16 cellular contexts compared by ENCODE assay signal in the genomic region with DNA sequence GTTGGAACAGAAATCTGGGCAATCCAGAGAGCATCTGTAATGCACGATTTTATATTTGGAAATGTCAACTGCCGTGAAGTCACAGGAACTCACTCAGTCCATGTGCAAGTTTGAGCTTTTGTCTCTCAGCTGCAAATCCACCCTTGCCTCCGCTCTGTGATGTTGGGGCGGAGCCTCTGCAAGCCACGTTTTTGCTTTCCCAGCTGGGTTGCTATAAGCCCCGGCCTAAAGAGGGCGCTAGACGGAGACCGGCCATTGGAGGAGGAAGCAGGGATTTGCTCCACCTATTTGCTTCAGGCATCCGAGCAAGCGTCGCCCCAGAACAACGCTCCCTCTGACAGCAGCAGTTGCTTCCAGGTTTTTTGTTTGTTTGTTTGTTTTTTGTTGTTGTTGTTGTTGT. TPM values are rescaled to one million over a fixed set of nuclear protein-coding genes. Genes with fewer than 3 reads are reported as not detected.
DNase-seq lines count a peak whose midpoint lies in the region; FAIRE-seq and TF ChIP-seq lines count a peak whose summit lies in the region.
"Had no signal": no experiment of that assay in that cellular context is flagged by ENCODE, and none has a peak within 500 bp of the region (broad histone marks: within the 10 kb centered on the region; RNA-seq: fewer than 3 reads in every experiment).

No MANE protein-coding gene starts in this region.

- no peaks in the 10 kb centered on the region for H4K20me1 ChIP-seq in MM.1S (ENCODE audit: insufficient read depth, low read length)
- H4K20me1 ChIP-seq in H1 (replicated peaks in 1 of 2; ENCODE audit: control insufficient read depth in 1 of 2, insufficient read depth in 2 of 2, low read length in 2 of 2) = peaks cover 0 to 2% of the 10 kb centered on the region in 2 experiments
- H4K20me1 ChIP-seq in smooth muscle cell (ENCODE audit: low read depth) = no peaks in the 10 kb centered on the region

- H3K27me3 ChIP-seq in MM.1S (replicated peaks; ENCODE audit: insufficient read depth, low read length) (no peaks in the 10 kb centered on the region), H1 (replicated peaks in 1 of 4; ENCODE audit: control insufficient read depth in 3 of 4, extremely low read depth in 1 of 4, insufficient read depth in 3 of 4, low read length in 3 of 4) (no peaks in the 10 kb centered on the region), smooth muscle cell (ENCODE audit: low read depth) (no peaks in the 10 kb centered on the region), suprapubic skin (no peaks in the 10 kb centered on the region)
- H3K27me3 ChIP-seq: MG63, pancreas, transverse colon had no signal

- no peak overlapping the region for H4K91ac ChIP-seq in H1 (replicated peaks; ENCODE audit: insufficient read length, low read length)

- H3K9ac ChIP-seq in MM.1S (ENCODE audit: low read length) (no peak overlapping the region), H1 (replicated peaks in 1 of 4; ENCODE audit: extremely low read depth in 1 of 4, low read depth in 3 of 4, low read length in 3 of 4) (no peak overlapping the region), smooth muscle cell (ENCODE audit: low read depth) (no peak overlapping the region)

- H3K14ac ChIP-seq in H1 (ENCODE audit: insufficient read length) = no peak overlapping the region

- TF ChIP-seq RAD21 in H1 (IDR thresholded peaks at IDR 0.05 in 1 of 2, conservative IDR thresholded peaks at IDR 0.05 in 1 of 2; ENCODE audit: low read depth in 2 of 2, low read length in 2 of 2) = no peak

- CTCF ChIA-PET in H1 (lab: Charles Lee; ENCODE audit: partially characterized antibody) = interaction anchor here (0.6 to 6.3 kb wide), 10 partner anchors 8 to 220 kb away, joined by 3 to 56 read pairs (median 5); partner anchors contain the start of genes CGB2 and RUVBL2

- no peak overlapping the region for H2BK12ac ChIP-seq in H1 (ENCODE audit: low read depth, low read length)

- H3K79me2 ChIP-seq in MM.1S (ENCODE audit: low read length) (no peaks in the 10 kb centered on the region), H1 (ENCODE audit: control insufficient read depth in 1 of 2, insufficient read depth in 2 of 2, low read length in 2 of 2) (no peaks in the 10 kb centered on the region), smooth muscle cell (ENCODE audit: low read depth) (no peaks in the 10 kb centered on the region)

- no peak overlapping the region for H3K18ac ChIP-seq in H1 (ENCODE audit: extremely low read depth, low read length)

- H3K4me3 Mint-ChIP-seq in activated CD4-positive, alpha-beta T cell treated with anti-CD3 and anti-CD28 coated beads, Interleukin-2, amount 10 ng/mL, durations not matched to agents 24 days and 14 days = no peak overlapping the region
- H3K4me3 Mint-ChIP-seq: dendritic cell treated with granulocyte-macrophage colony-stimulating factor and Interleukin-4, amounts not matched to agents 40 ng/mL and 50 ng/mL, for 4 days had no signal

- TF ChIP-seq POLR2A in H1 (IDR thresholded peaks at IDR 0.05; ENCODE audit: control extremely low read depth in 1 of 2, low read depth in 2 of 2, low read length in 2 of 2) (no peak), suprapubic skin (IDR thresholded peaks at IDR 0.05) (no peak)

- H3K4ac ChIP-seq in H1 (replicated peaks; ENCODE audit: insufficient read length, low read depth, low read length) = no peak overlapping the region

- H3K36me3 ChIP-seq in MM.1S (replicated peaks; ENCODE audit: insufficient read depth, low read length) (no peaks in the 10 kb centered on the region), H1 (ENCODE audit: control insufficient read depth in 2 of 4, insufficient read depth in 4 of 4, low read length in 3 of 4) (no peaks in the 10 kb centered on the region; a peak in 1 of 8 replicates), smooth muscle cell (ENCODE audit: low read depth) (no peaks in the 10 kb centered on the region), suprapubic skin (peaks cover 29% of the 10 kb centered on the region)
- H3K36me3 ChIP-seq: pancreas had no signal

- no peak overlapping the region for H4K8ac ChIP-seq in H1 (ENCODE audit: extremely low read depth, insufficient read depth, low read length)

- H3K79me1 ChIP-seq in H1 (ENCODE audit: low read depth, low read length) = no peaks in the 10 kb centered on the region

- H4K5ac ChIP-seq in H1 (ENCODE audit: insufficient read length, low read depth, low read length) = no peak overlapping the region

- H3K9me2 ChIP-seq in MM.1S (replicated peaks; ENCODE audit: insufficient read depth, low read length) = no peaks in the 10 kb centered on the region

- H3K4me3 ChIP-seq in MM.1S (ENCODE audit: low read length) (no peak overlapping the region), H1 (ENCODE audit: extremely low read depth in 1 of 4, insufficient read depth in 2 of 4, low read depth in 3 of 4, low read length in 4 of 4) (no peak overlapping the region), smooth muscle cell (no peak overlapping the region), suprapubic skin (no peak overlapping the region)
- H3K4me3 ChIP-seq: HAP-1, MG63, pancreas, transverse colon had no signal

- no peak overlapping the region for H3K27ac Mint-ChIP-seq in activated CD4-positive, alpha-beta T cell treated with anti-CD3 and anti-CD28 coated beads, Interleukin-2, amount 10 ng/mL, durations not matched to agents 24 days and 14 days
- H3K27ac Mint-ChIP-seq: dendritic cell treated with granulocyte-macrophage colony-stimulating factor and Interleukin-4, amounts not matched to agents 40 ng/mL and 50 ng/mL, for 4 days had no signal

- peak; percentile 45 for FAIRE-seq in H1 (lab: Jason Lieb, UNC)
- FAIRE-seq: pancreas had no signal

- H3K4me2 ChIP-seq in MM.1S (ENCODE audit: low read depth, low read length) (no peak overlapping the region), H1 (ENCODE audit: insufficient read depth in 1 of 2, low read depth in 2 of 2, low read length in 2 of 2) (no peak overlapping the region), smooth muscle cell (no peak overlapping the region)

- TF ChIP-seq CTCF in MM.1S (IDR thresholded peaks at IDR 0.05; ENCODE audit: low read length) (peak; percentile 10; the same call in 1 of the 2 replicates), H1 (IDR thresholded peaks at IDR 0.05; ENCODE audit: control extremely low read depth in 1 of 3, insufficient read depth in 1 of 3, low read depth in 1 of 3, low read length in 3 of 3) (peak; percentile 55 to 75 (median 57)), smooth muscle cell (IDR thresholded peaks at IDR 0.05; ENCODE audit: borderline replicate concordance, insufficient read depth, poor library complexity, severe bottlenecking) (peak; percentile 24), suprapubic skin (IDR thresholded peaks at IDR 0.05) (no peak)

- H2BK20ac ChIP-seq in H1 (ENCODE audit: low read length) = no peak overlapping the region

- intact Hi-C loops in activated CD4-positive, alpha-beta T cell treated with anti-CD3 and anti-CD28 coated beads, Interleukin-2, amount 10 ng/mL, durations not matched to agents 24 days and 14 days (cut with micrococcal nuclease) = no loop called here

- peaks cover 5% of the 10 kb centered on the region for H3K4me1 Mint-ChIP-seq in activated CD4-positive, alpha-beta T cell treated with anti-CD3 and anti-CD28 coated beads, Interleukin-2, amount 10 ng/mL, durations not matched to agents 24 days and 14 days

- POLR2A ChIA-PET in H1 (lab: Charles Lee; ENCODE audit: partially characterized antibody) = interaction anchor here (0.6 to 1.2 kb wide), 6 partner anchors 8 to 1849 kb away, joined by 3 to 4 read pairs (median 3); no protein-coding TSS in a partner anchor

- no peak overlapping the region for H2AK5ac ChIP-seq in H1 (ENCODE audit: low read depth, low read length)

- H3K56ac ChIP-seq in H1 (replicated peaks; ENCODE audit: insufficient read length, low read depth, low read length) = no peak overlapping the region

- H2BK15ac ChIP-seq in H1 (ENCODE audit: low read length) = no peak overlapping the region

- H3K27ac ChIP-seq in MM.1S (ENCODE audit: low read length) (peak overlapping the region; percentile 87; the same call in 1 of the 2 replicates), H1 (ENCODE audit: low read depth, low read length) (no peak overlapping the region), smooth muscle cell (ENCODE audit: low read depth) (no peak overlapping the region), suprapubic skin (no peak overlapping the region)
- H3K27ac ChIP-seq: pancreas, transverse colon had no signal

- no peaks in the 10 kb centered on the region for H3K9me3 Mint-ChIP-seq in activated CD4-positive, alpha-beta T cell treated with anti-CD3 and anti-CD28 coated beads, Interleukin-2, amount 10 ng/mL, durations not matched to agents 24 days and 14 days
- H3K9me3 Mint-ChIP-seq: dendritic cell treated with granulocyte-macrophage colony-stimulating factor and Interleukin-4, amounts not matched to agents 40 ng/mL and 50 ng/mL, for 4 days had no signal

- H2BK5ac ChIP-seq in H1 (ENCODE audit: low read depth, low read length) = no peak overlapping the region

- peaks cover 21% of the 10 kb centered on the region for H3F3A ChIP-seq in MM.1S (ENCODE audit: insufficient read depth, low read length)
- H3F3A ChIP-seq in smooth muscle cell (ENCODE audit: low read depth) = no peaks in the 10 kb centered on the region

- DNase-seq in activated CD4-positive, alpha-beta T cell treated with anti-CD3 and anti-CD28 coated beads for 48 hours = peak; percentile 41
- no peak for DNase-seq in activated CD4-positive, alpha-beta T cell treated with anti-CD3 and anti-CD28 coated beads, Interleukin-2, amount 10 ng/mL, durations not matched to agents 24 days and 14 days
- no peak for DNase-seq in MM.1S
- peak in 1 of 2 experiments; percentile 72 for DNase-seq in H1 (ENCODE audit: low read depth in 1 of 2, low spot score in 2 of 2)
- no peak for DNase-seq in smooth muscle cell (lab: John Stamatoyannopoulos, UW; ENCODE audit: unreplicated experiment)
- DNase-seq in suprapubic skin (ENCODE audit: low spot score in 2 of 2) = no peak
- no peak for DNase-seq in activated CD4-positive, CD25-positive, alpha-beta regulatory T cell (lab: John Stamatoyannopoulos, UW)
- no peak for DNase-seq in NCI-H2227 treated with DMSO at 0.1 percent for 48 hours (lab: John Stamatoyannopoulos, UW)
- DNase-seq: activated T-cell treated with anti-CD3 and anti-CD28 coated beads, Interleukin-2, amount 50 U/mL, for 48 hours; MG63; NCI-H2107; pancreas; transverse colon had no signal

- H3K36me3 Mint-ChIP-seq in activated CD4-positive, alpha-beta T cell treated with anti-CD3 and anti-CD28 coated beads, Interleukin-2, amount 10 ng/mL, durations not matched to agents 24 days and 14 days (ENCODE audit: low read depth) = no peaks in the 10 kb centered on the region

- WGBS in H1 (ENCODE audit: extremely low coverage in 1 of 2, insufficient coverage in 1 of 2, insufficient read length in 1 of 2, insufficient replicate concordance in 2 of 2, low coverage in 1 of 2, low lambda C conversion rate in 2 of 2, missing lambda C conversion rate in 1 of 2), 2 experiments = 87% methylated on average over 13 of the region's 13 CpGs; no CpG with 5 or more reads in 1 of the 2 experiments
- 91% methylated on average over 13 of the region's 13 CpGs for WGBS in smooth muscle cell (ENCODE audit: low lambda C conversion rate)
- WGBS in suprapubic skin = 87% methylated on average over 13 of the region's 13 CpGs

- no peak overlapping the region for H3K23ac ChIP-seq in H1 (ENCODE audit: insufficient read length)

- no peak overlapping the region for H2BK120ac ChIP-seq in H1 (replicated peaks; ENCODE audit: low read depth, low read length)

- H3K23me2 ChIP-seq in H1 (ENCODE audit: low read depth, low read length) = no peaks in the 10 kb centered on the region

- H3K9me3 ChIP-seq in MM.1S (replicated peaks; ENCODE audit: insufficient read depth, low read length) = no peaks in the 10 kb centered on the region
- H3K9me3 ChIP-seq in H1 (ENCODE audit: insufficient read depth in 2 of 2, low read depth in 1 of 2, low read length in 1 of 2) = no peaks in the 10 kb centered on the region
- no peaks in the 10 kb centered on the region for H3K9me3 ChIP-seq in smooth muscle cell (replicated peaks; ENCODE audit: low read depth)
- H3K9me3 ChIP-seq in suprapubic skin = no peaks in the 10 kb centered on the region
- H3K9me3 ChIP-seq: HAP-1, MG63, pancreas, transverse colon had no signal

- no peaks in the 10 kb centered on the region for H3K27me3 Mint-ChIP-seq in activated CD4-positive, alpha-beta T cell treated with anti-CD3 and anti-CD28 coated beads, Interleukin-2, amount 10 ng/mL, durations not matched to agents 24 days and 14 days

- TF ChIP-seq EP300 in H1 (IDR thresholded peaks at IDR 0.05; ENCODE audit: borderline replicate concordance in 1 of 2, low read depth in 2 of 2, low read length in 2 of 2) (no peak), suprapubic skin (IDR thresholded peaks at IDR 0.05) (no peak)

- H2AFZ ChIP-seq in MM.1S (ENCODE audit: low read length) = no peak overlapping the region
- no peak overlapping the region for H2AFZ ChIP-seq in H1 (ENCODE audit: low read length)
- no peak overlapping the region for H2AFZ ChIP-seq in smooth muscle cell (ENCODE audit: low read depth)

- H3K4me1 ChIP-seq in MM.1S (ENCODE audit: low read length) (peaks cover 22% of the 10 kb centered on the region), H1 (replicated peaks in 1 of 4; ENCODE audit: control insufficient read depth in 3 of 4, insufficient read depth in 4 of 4, low read length in 3 of 4) (peaks cover 0 to 7% (median 3%) of the 10 kb centered on the region in 4 experiments; a peak in 5 of 7 replicates), smooth muscle cell (ENCODE audit: low read depth) (no peaks in the 10 kb centered on the region), suprapubic skin (peaks cover 8% of the 10 kb centered on the region)
- H3K4me1 ChIP-seq: HAP-1, transverse colon had no signal

RNA-seq across cellular contexts. Expression of gene TRPM4, which starts 56.2 kb away (rescaled TPM):
- 1.4 and 1.8 TPM in 2 replicates for total RNA-seq in activated CD4-positive, alpha-beta T cell treated with anti-CD3 and anti-CD28 coated beads, Interleukin-2, amount 10 ng/mL, durations not matched to agents 24 days and 14 days
- total RNA-seq in H1 (2021; fragmentation: NEBNext Ultra II Directional; extraction: Animal tissue kit (Norgen Biotek cat#: 25700)) = 11.3 and 12.6 TPM in 2 replicates
- polyA plus RNA-seq in H1 (2011; rRNA removed) = 13.3 and 21.5 TPM in 2 replicates
- polyA plus RNA-seq in H1 (2011; cell fraction: cytosol; rRNA removed) = 14.1 TPM
- polyA plus RNA-seq in H1 (2011; cell fraction: nucleus; rRNA removed) = 28.9 TPM
- polyA plus RNA-seq in H1 (2012, experiment 1 of 2) = 9.4 to 14.2 TPM (median 13.5 TPM) in 4 replicates
- 6.2 TPM for polyA plus RNA-seq in H1 (2012, experiment 2 of 2)
- polyA plus RNA-seq in H1 (2013, experiment 1 of 2) = 9.1 TPM
- polyA plus RNA-seq in H1 (2013, experiment 2 of 2) = 8.2 TPM
- polyA minus RNA-seq in H1 (2011; rRNA and poly(A)+ RNA removed) = 5.0 and 6.0 TPM in 2 replicates
- polyA minus RNA-seq in H1 (2011; cell fraction: cytosol; rRNA and poly(A)+ RNA removed) = 5.9 TPM
- 14.8 TPM for polyA minus RNA-seq in H1 (2011; cell fraction: nucleus; rRNA and poly(A)+ RNA removed)
- total RNA-seq in smooth muscle cell = 15.0 and 27.7 TPM in 2 replicates
- 32.1 and 47.0 TPM in 2 replicates for polyA plus RNA-seq in smooth muscle cell
- total RNA-seq in suprapubic skin = 10 to 100 TPM; 45.2 to 87.6 (median 62.4) TPM

RNA-seq across cellular contexts. Expression of gene HRC, which starts 58.6 kb away (rescaled TPM):
- total RNA-seq in activated CD4-positive, alpha-beta T cell treated with anti-CD3 and anti-CD28 coated beads, Interleukin-2, amount 10 ng/mL, durations not matched to agents 24 days and 14 days = not detected in 2 replicates
- total RNA-seq in H1 (2021; fragmentation: NEBNext Ultra II Directional; extraction: Animal tissue kit (Norgen Biotek cat#: 25700)) = 1.8 and 2.3 TPM in 2 replicates
- polyA plus RNA-seq in H1 (2011; rRNA removed) = 2.6 and 6.8 TPM in 2 replicates
- 10.7 TPM for polyA plus RNA-seq in H1 (2011; cell fraction: cytosol; rRNA removed)
- 7.4 TPM for polyA plus RNA-seq in H1 (2011; cell fraction: nucleus; rRNA removed)
- polyA plus RNA-seq in H1 (2012, experiment 1 of 2) = 1.6 to 4.2 TPM (median 3.0 TPM) in 4 replicates
- polyA plus RNA-seq in H1 (2012, experiment 2 of 2) = 0.50 TPM
- 5.9 TPM for polyA plus RNA-seq in H1 (2013, experiment 1 of 2)
- 6.1 TPM for polyA plus RNA-seq in H1 (2013, experiment 2 of 2)
- polyA minus RNA-seq in H1 (2011; rRNA and poly(A)+ RNA removed) = 0.61 and 4.4 TPM in 2 replicates
- polyA minus RNA-seq in H1 (2011; cell fraction: cytosol; rRNA and poly(A)+ RNA removed) = 1.6 TPM
- 2.0 TPM for polyA minus RNA-seq in H1 (2011; cell fraction: nucleus; rRNA and poly(A)+ RNA removed)
- total RNA-seq in smooth muscle cell = 1.1 TPM in 1 of 2 replicates, not detected in the other
- 0.06 and 0.84 TPM in 2 replicates for polyA plus RNA-seq in smooth muscle cell
- 1 to 10 TPM in 1 of 4 donors, under 1 TPM in 2, not detected in 1; 0.47 to 1.0 (median 0.53) TPM for total RNA-seq in suprapubic skin
- polyA plus RNA-seq: AG04450 had no signal

Comparison
In these comparisons a context has a peak if more than half of its experiments do, and no peak if none do; other contexts are left out.
1. CTCF ChIP-seq: peak in MM.1S (single experiment), H1 (3 of 3) and smooth muscle cell (single experiment); none in suprapubic skin (0 of 2).